8 cellular contexts compared by ENCODE assay signal in the genomic region with DNA sequence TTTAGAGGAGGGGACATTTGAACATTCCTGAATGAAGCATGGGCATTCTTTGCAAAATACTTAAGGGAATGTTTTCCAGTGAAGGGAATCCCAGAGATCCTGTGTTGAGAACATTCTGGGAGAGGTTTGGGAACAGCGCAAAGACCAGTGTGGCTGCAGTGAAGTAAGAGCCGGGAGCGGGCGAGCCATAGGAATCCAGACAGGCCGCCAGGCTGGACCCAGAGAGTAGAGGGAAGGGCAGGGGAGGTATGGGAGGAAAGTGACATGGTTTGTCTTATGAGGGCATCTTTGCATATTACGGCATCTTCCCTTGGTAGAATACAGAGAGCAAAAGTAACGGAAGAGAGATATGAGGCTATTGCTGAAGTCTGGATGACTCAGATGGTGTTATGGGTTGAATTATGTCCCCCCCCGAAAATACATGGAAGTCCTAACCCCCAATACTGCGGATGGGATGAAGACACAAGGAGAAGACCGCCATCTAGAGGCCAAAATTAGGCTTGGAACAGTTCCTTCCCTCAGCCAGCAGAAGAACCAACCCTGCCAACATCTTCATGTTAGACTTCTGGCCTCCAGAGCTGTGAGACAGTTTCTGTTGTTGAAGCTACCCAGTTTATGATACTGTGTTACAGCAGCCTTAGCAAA.
DNase-seq lines count a peak whose midpoint lies in the region; ATAC-seq and TF ChIP-seq lines count a peak whose summit lies in the region.

No MANE protein-coding gene starts in this region.

- TF ChIP-seq CTCF in 22Rv1 (IDR thresholded peaks at IDR 0.05) (peak; percentile 71), GM12873 (IDR thresholded peaks at IDR 0.05; ENCODE audit: insufficient read depth, low read depth, low read length, missing control alignments) (peak; percentile 47), RWPE1 (conservative IDR thresholded peaks at IDR 0.05; ENCODE audit: low read depth) (peak; percentile 84), fibroblast of lung (conservative IDR thresholded peaks at IDR 0.05 in 1 of 2, IDR thresholded peaks at IDR 0.05 in 1 of 2; ENCODE audit: low read depth in 1 of 2, low read length in 2 of 2) (peak; percentile 23 to 88), lower leg skin (IDR thresholded peaks at IDR 0.05) (no peak)

- H4K20me1 ChIP-seq in fibroblast of lung (ENCODE audit: control insufficient read depth, extremely low read depth, insufficient read depth, low read length): no peaks in the 10 kb centered on the region

- no peaks in the 10 kb centered on the region for H3K9me3 Mint-ChIP-seq in T-helper 2 cell treated with Interferon-gamma antibody and Interleukin-4, amounts not matched to agents 5 μg/mL and 100 μg/mL, for 36 hours

- H3K4me1 ChIP-seq in fibroblast of lung (ENCODE audit: control insufficient read depth, extremely low read depth, insufficient read depth, low read length): no peaks in the 10 kb centered on the region

- H3K4me3 ChIP-seq in fibroblast of lung (replicated peaks in 1 of 4; ENCODE audit: control extremely low read depth in 1 of 4, insufficient read depth in 1 of 4, low read depth in 3 of 4, low read length in 4 of 4) (no peak overlapping the region), lower leg skin (ENCODE audit: low read depth, poor library complexity, severe bottlenecking) (no peak overlapping the region)

- no peak overlapping the region for H3K4me2 ChIP-seq in fibroblast of lung (ENCODE audit: extremely low read depth, insufficient read depth, low read length)

- intact Hi-C loops in lower leg skin (cut with DNase I; ENCODE audit: low total_unique reads): no loop called here

- no peak for ATAC-seq in HG02623 (IDR thresholded peaks at IDR 0.05; ENCODE audit: unreplicated experiment)

- POLR2A ChIA-PET in RWPE1 (lab: Yijun Ruan, JAX; ENCODE audit: low non-redundant PET): no interaction called here

- no peaks in the 10 kb centered on the region for H3K27me3 ChIP-seq in fibroblast of lung (ENCODE audit: control insufficient read depth, insufficient read depth, low read length)

- peak; percentile 45 for DNase-seq in RWPE1 (ENCODE audit: low spot score)
- peak; percentile 65 to 76 for DNase-seq in fibroblast of lung (ENCODE audit: low read depth in 2 of 2)
- peak; percentile 20 to 22 for DNase-seq in stimulated activated CD4-positive, alpha-beta T cell treated with anti-CD3 and anti-CD28 coated beads, Interleukin-2, amount 100 ng/mL, for 24 hours
- no peak for DNase-seq in lower leg skin (ENCODE audit: low spot score in 2 of 2)
- DNase-seq in T-helper 2 cell treated with Interferon-gamma antibody and Interleukin-4, amounts not matched to agents 5 μg/mL and 100 μg/mL, for 36 hours (ENCODE audit: low spot score): no peak

- no peak overlapping the region for H3K4me3 Mint-ChIP-seq in T-helper 2 cell treated with Interferon-gamma antibody and Interleukin-4, amounts not matched to agents 5 μg/mL and 100 μg/mL, for 36 hours

- H3K4me1 Mint-ChIP-seq in T-helper 2 cell treated with Interferon-gamma antibody and Interleukin-4, amounts not matched to agents 5 μg/mL and 100 μg/mL, for 36 hours (ENCODE audit: low read depth): peaks cover 2% of the 10 kb centered on the region

- H3K27ac ChIP-seq in 22Rv1 (no peak overlapping the region), RWPE1 (no peak overlapping the region), fibroblast of lung (ENCODE audit: insufficient read depth, low read length) (no peak overlapping the region)

- no peaks in the 10 kb centered on the region for H3K36me3 Mint-ChIP-seq in T-helper 2 cell treated with Interferon-gamma antibody and Interleukin-4, amounts not matched to agents 5 μg/mL and 100 μg/mL, for 36 hours (ENCODE audit: low read depth)

- no peak for TF ChIP-seq POLR2A in lower leg skin (IDR thresholded peaks at IDR 0.05)

- WGBS in lower leg skin, 2 donors: 70% methylated on average over 10 of the region's 10 CpGs

- H3K36me3 ChIP-seq in fibroblast of lung (ENCODE audit: control insufficient read depth, insufficient read depth, low read length): no peaks in the 10 kb centered on the region

- CTCF ChIA-PET in RWPE1 (lab: Yijun Ruan, JAX): interaction anchor here (0.6 to 2.5 kb wide), 17 partner anchors 9 to 1357 kb away, joined by 3 to 24 read pairs (median 4); no protein-coding TSS in a partner anchor

- no peaks in the 10 kb centered on the region for H3K79me2 ChIP-seq in fibroblast of lung (ENCODE audit: control insufficient read depth, insufficient read depth, low read length)

- H3K27me3 Mint-ChIP-seq in T-helper 2 cell treated with Interferon-gamma antibody and Interleukin-4, amounts not matched to agents 5 μg/mL and 100 μg/mL, for 36 hours (ENCODE audit: low read depth): peaks cover 38% of the 10 kb centered on the region

- no peak overlapping the region for H2AFZ ChIP-seq in fibroblast of lung (ENCODE audit: low read length)

- H3K27ac Mint-ChIP-seq in T-helper 2 cell treated with Interferon-gamma antibody and Interleukin-4, amounts not matched to agents 5 μg/mL and 100 μg/mL, for 36 hours: no peak overlapping the region

- no peaks in the 10 kb centered on the region for H3K9me3 ChIP-seq in fibroblast of lung (ENCODE audit: control insufficient read depth, insufficient read depth, low read depth, low read length)

- H3K9ac ChIP-seq in fibroblast of lung (ENCODE audit: insufficient read depth, low read length): no peak overlapping the region

Comparison
In these comparisons a context has a peak if more than half of its experiments do, and no peak if none do; other contexts are left out.
1. CTCF ChIP-seq: peak in 22Rv1 (single experiment), GM12873 (single experiment), RWPE1 (single experiment) and fibroblast of lung (2 of 2); none in lower leg skin (0 of 3).
2. DNase-seq: peak in RWPE1 (single experiment), fibroblast of lung (2 of 2) and stimulated activated CD4-positive, alpha-beta T cell treated with anti-CD3 and anti-CD28 coated beads, Interleukin-2, amount 100 ng/mL, for 24 hours (2 of 2); none in lower leg skin (0 of 2) and T-helper 2 cell treated with Interferon-gamma antibody and Interleukin-4, amounts not matched to agents 5 μg/mL and 100 μg/mL, for 36 hours (single experiment).